In the genomic region with DNA sequence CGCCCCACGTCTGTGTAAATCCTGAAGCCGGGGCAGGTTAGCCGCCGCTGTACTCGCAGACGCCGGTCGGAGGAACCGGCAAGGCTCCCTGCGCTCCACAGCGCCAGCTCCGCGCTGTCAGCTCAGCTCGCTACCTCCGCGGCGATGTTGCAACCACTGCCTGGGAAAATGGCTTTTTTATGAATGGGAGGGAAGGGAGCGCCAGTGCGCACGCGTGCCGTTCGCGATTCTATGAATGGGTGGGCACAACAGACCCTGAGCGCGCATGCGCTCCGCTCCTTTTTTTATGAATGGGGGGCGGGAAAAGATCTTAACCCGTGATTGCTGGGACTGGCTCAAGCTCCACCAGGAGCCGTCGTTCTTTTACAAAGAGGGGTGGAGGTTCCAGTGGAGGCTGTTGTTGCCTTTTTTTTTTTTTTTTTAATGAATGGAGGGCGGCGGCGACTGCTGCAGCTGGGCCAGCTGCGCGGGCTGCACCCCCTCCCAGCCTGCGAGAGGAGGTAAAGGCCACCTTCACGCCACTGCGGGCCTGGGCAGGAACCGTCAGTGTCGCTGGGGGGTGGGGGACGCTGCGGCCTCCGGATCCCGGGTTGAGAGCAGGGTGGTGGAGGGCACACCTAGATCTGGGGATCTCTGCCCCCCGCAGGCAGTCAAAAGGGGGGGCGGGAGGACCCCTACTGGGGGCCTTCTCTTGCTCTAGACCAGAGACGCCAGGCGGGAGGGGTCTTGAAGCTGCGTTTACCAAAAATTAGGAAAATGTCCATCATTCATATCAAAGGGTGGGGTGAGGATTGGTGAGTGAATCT, we compare ENCODE assay signal across 8 cellular contexts. TPM values are rescaled to one million over a fixed set of nuclear protein-coding genes. Genes with fewer than 3 reads are reported as not detected.
DNase-seq lines count a peak whose midpoint lies in the region; ATAC-seq and TF ChIP-seq lines count a peak whose summit lies in the region.

SPRY4 (minus strand) TSS at position 151 of the 806 bp plus-strand sequence. CDS start 9,913 bp downstream, outside the sequence.

- H3K4me3 Mint-ChIP-seq in T-cell (peak within 1 kb of the TSS; percentile 74 to 90 (median 84)), type B pancreatic cell (peak within 1 kb of the TSS; percentile 95)

- intact Hi-C loops in left cardiac atrium (cut with DNase I) (loop anchor here (5.0 to 10.0 kb wide), 2 partner anchors 32 to 220 kb away; no protein-coding TSS in a partner anchor), posterior cingulate gyrus (cut with DNase I) (loop anchor here (10.0 kb wide), 2 partner anchors 170 to 220 kb away; no protein-coding TSS in a partner anchor)

- CTCF ChIA-PET in T-cell (lab: Charles Lee) = interaction anchor here (0.6 to 0.7 kb wide), 6 partner anchors 97 to 1503 kb away, joined by 3 to 7 read pairs (median 4); no protein-coding TSS in a partner anchor

- H3K27ac Mint-ChIP-seq in T-cell (no peak within 1 kb of the TSS), type B pancreatic cell (peak within 1 kb of the TSS; percentile 94)

- POLR2A ChIA-PET in T-cell (lab: Charles Lee) = interaction anchor here in 1 of 2 donors (0.6 to 0.7 kb wide), 2 partner anchors 16 to 151 kb away, joined by 3 read pairs; no protein-coding TSS in a partner anchor

- H3K4me1 Mint-ChIP-seq in T-cell = peaks cover 32 to 39% (median 34%) of the 10 kb centered on the region in 3 donors
- H3K4me1 Mint-ChIP-seq in type B pancreatic cell (ENCODE audit: unreplicated experiment) = peaks cover 51% of the 10 kb centered on the region

- H3K36me3 Mint-ChIP-seq in T-cell = no peaks in the 10 kb centered on the region
- no peaks in the 10 kb centered on the region for H3K36me3 Mint-ChIP-seq in type B pancreatic cell

- H3K9me3 Mint-ChIP-seq in T-cell (no peaks in the 10 kb centered on the region), type B pancreatic cell (no peaks in the 10 kb centered on the region)

- H3K27me3 Mint-ChIP-seq in T-cell (peaks cover 58 to 74% of the 10 kb centered on the region in 2 donors), type B pancreatic cell (peaks cover 23% of the 10 kb centered on the region)

- TF ChIP-seq CTCF in GM12875 (IDR thresholded peaks at IDR 0.05; ENCODE audit: borderline replicate concordance, insufficient read depth, low read depth, low read length) = peak; percentile 4; the same call in 1 of the 2 replicates
- peak; percentile 7 for TF ChIP-seq CTCF in type B pancreatic cell (conservative IDR thresholded peaks at IDR 0.05)

- DNase-seq in NCI-H1417 treated with DMSO at 0.1 percent for 48 hours (lab: John Stamatoyannopoulos, UW) (peak; percentile 37), T-cell (peak; percentile 53 to 82 (median 72)), amniotic epithelial cell (ENCODE audit: low read depth) (peak; percentile 96), left cardiac atrium (peak; percentile 95), posterior cingulate gyrus (peak; percentile 75 to 98 (median 90)), type B pancreatic cell (ENCODE audit: extremely low spot score, unreplicated experiment) (peak; percentile 96)

- ATAC-seq in HG02763 (IDR thresholded peaks at IDR 0.05; ENCODE audit: unreplicated experiment) = peak; percentile 74
- ATAC-seq in T-cell (replicated peaks in 1 of 4) = peak; percentile 76 to 83 (median 80)
- ATAC-seq in left cardiac atrium = peak; percentile 82 to 85

- peak within 1 kb of the TSS; percentile 64 for H3K4me3 ChIP-seq in GM12875 (ENCODE audit: low read depth, low read length)

RNA-seq across cellular contexts. Expression of gene SPRY4, which starts in this region (rescaled TPM):
- total RNA-seq in T-cell = under 1 TPM in 4 of 5 donors, not detected in 1; 0.10 to 0.57 (median 0.28) TPM
- total RNA-seq in left cardiac atrium = 10 to 100 TPM; 13.3 to 30.6 TPM
- total RNA-seq in type B pancreatic cell (ENCODE audit: low replicate concordance) = 16.1 and 20.7 TPM in 2 replicates

Comparison
In these comparisons a context has a peak if more than half of its experiments do, and no peak if none do; other contexts are left out.
1. Peak in every context shown above with its lines: DNase-seq, ATAC-seq and H3K4me3 ChIP-seq.
2. RNA of gene SPRY4 (total RNA-seq): 13.3 to 30.6 TPM in left cardiac atrium and 16.1 to 20.7 TPM in type B pancreatic cell; 0.10 to 0.57 TPM in T-cell; every median in the first group is over 4 times any median in the second.
3. Peak in DNase-seq and ATAC-seq in T-cell; RNA of the gene not detected or under 1 TPM.
4. DNase-seq: peak in every context shown above with its lines; median percentile 96 in amniotic epithelial cell; 96 in type B pancreatic cell; 95 in left cardiac atrium; 90 in posterior cingulate gyrus; 72 in T-cell; 37 in NCI-H1417 treated with DMSO at 0.1 percent for 48 hours.